27 cellular contexts compared by ENCODE assay signal in genomic region chr6:111355156-111355555, GRCh38.
"Had no signal": no experiment of that assay in that cellular context is flagged by ENCODE, and none has a peak within 500 bp of the region (broad histone marks: within the 10 kb centered on the region; RNA-seq: fewer than 3 reads in every experiment).

No MANE protein-coding gene starts in this region.

- H3K4me3 Mint-ChIP-seq: naive thymus-derived CD4-positive, alpha-beta T cell; natural killer cell treated with Interleukin-12 subunit alpha and Interleukin-12 subunit beta and Interleukin-15 and Interleukin-18, amount 100 ng/mL, for 72 hours; stimulated activated naive B cell treated with anti-CD40 and anti-IgM and Interleukin-4, amounts not matched to agents 10 μg/mL and 1 μg/mL and 100 μg/mL, for 72 hours had no signal

- H3K9me3 Mint-ChIP-seq: naive thymus-derived CD4-positive, alpha-beta T cell; natural killer cell treated with Interleukin-12 subunit alpha and Interleukin-12 subunit beta and Interleukin-15 and Interleukin-18, amount 100 ng/mL, for 72 hours; stimulated activated naive B cell treated with anti-CD40 and anti-IgM and Interleukin-4, amounts not matched to agents 10 μg/mL and 1 μg/mL and 100 μg/mL, for 72 hours had no signal

- H3K79me2 ChIP-seq: hepatocyte had no signal

- H3K36me3 Mint-ChIP-seq: natural killer cell treated with Interleukin-12 subunit alpha and Interleukin-12 subunit beta and Interleukin-15 and Interleukin-18, amount 100 ng/mL, for 72 hours had no signal

- H3K4me3 ChIP-seq: hepatocyte, left ventricle myocardium inferior, lung, mucosa of descending colon, pancreas, psoas muscle, skin epidermis, stomach, testis, thyroid gland, transverse colon, upper lobe of left lung had no signal

- H3K27ac ChIP-seq: hepatocyte, skin epidermis, stomach, thyroid gland, transverse colon had no signal

- H3K9me3 ChIP-seq: left ventricle myocardium inferior, mucosa of descending colon, pancreas, psoas muscle, stomach, testis, thyroid gland, transverse colon, upper lobe of left lung had no signal

- H3K27ac Mint-ChIP-seq: natural killer cell treated with Interleukin-12 subunit alpha and Interleukin-12 subunit beta and Interleukin-15 and Interleukin-18, amount 100 ng/mL, for 72 hours had no signal

- H3K27me3 Mint-ChIP-seq: naive thymus-derived CD4-positive, alpha-beta T cell; natural killer cell treated with Interleukin-12 subunit alpha and Interleukin-12 subunit beta and Interleukin-15 and Interleukin-18, amount 100 ng/mL, for 72 hours; stimulated activated naive B cell treated with anti-CD40 and anti-IgM and Interleukin-4, amounts not matched to agents 10 μg/mL and 1 μg/mL and 100 μg/mL, for 72 hours had no signal

- H3K4me1 ChIP-seq: testis, thyroid gland had no signal

- H3K4me2 ChIP-seq: hepatocyte had no signal

- H3K27me3 ChIP-seq: hepatocyte, pancreas, stomach, testis, thyroid gland, transverse colon, upper lobe of left lung had no signal

- H2AFZ ChIP-seq: hepatocyte had no signal

- DNase-seq: islet precursor cell; left ventricle myocardium inferior; mesendoderm; midbrain; mucosa of descending colon; naive thymus-derived CD4-positive, alpha-beta T cell; nucleus accumbens; pancreas; posterior cingulate gyrus; psoas muscle; stimulated activated CD4-positive, alpha-beta T cell treated with anti-CD3 and anti-CD28 coated beads, Interleukin-12 subunit alpha, Interleukin-12 subunit beta, amount 100 ng/mL, for 4 hours; stimulated activated CD4-positive, alpha-beta T cell treated with anti-CD3 and anti-CD28 coated beads, Interleukin-15, amount 100 ng/mL, for 24 hours; stimulated activated CD4-positive, alpha-beta T cell treated with anti-CD3 and anti-CD28 coated beads, Interleukin-2, amount 100 ng/mL, for 24 hours; stimulated activated CD4-positive, alpha-beta T cell treated with anti-CD3 and anti-CD28 coated beads, Interleukin-4, amount 100 ng/mL, for 1 hour; stimulated activated naive B cell treated with anti-CD40 and anti-IgM and Interleukin-4, amounts not matched to agents 10 μg/mL and 1 μg/mL and 100 μg/mL, for 72 hours; stimulated activated naive CD8-positive, alpha-beta T cell treated with anti-CD3 and anti-CD28 coated beads, Interleukin-15, Interleukin-2, amounts not matched to agents 100 U/mL and 50 U/mL, for 24 hours; stomach; testis; thyroid gland; transverse colon; upper lobe of left lung had no signal

- ATAC-seq: mucosa of descending colon; natural killer cell treated with Interleukin-12 subunit alpha and Interleukin-12 subunit beta and Interleukin-15 and Interleukin-18, amount 100 ng/mL, for 72 hours; pancreas; sciatic nerve; stimulated activated naive B cell treated with anti-CD40 and anti-IgM and Interleukin-4, amounts not matched to agents 10 μg/mL and 1 μg/mL and 100 μg/mL, for 72 hours; stimulated activated naive CD8-positive, alpha-beta T cell treated with anti-CD3 and anti-CD28 coated beads, Interleukin-15, Interleukin-2, amounts not matched to agents 100 U/mL and 50 U/mL, for 24 hours had no signal

- H3K4me1 Mint-ChIP-seq: naive thymus-derived CD4-positive, alpha-beta T cell; stimulated activated naive B cell treated with anti-CD40 and anti-IgM and Interleukin-4, amounts not matched to agents 10 μg/mL and 1 μg/mL and 100 μg/mL, for 72 hours had no signal

- FAIRE-seq: pancreas, urothelium cell line had no signal
